Comparison of ENCODE assay signal across 27 cellular contexts in genomic region chr12:58359084-58359483, GRCh38.
DNase-seq lines count a peak whose midpoint lies in the region; ATAC-seq, FAIRE-seq and TF ChIP-seq lines count a peak whose summit lies in the region.
"Had no signal": no experiment of that assay in that cellular context is flagged by ENCODE, and none has a peak within 500 bp of the region (broad histone marks: within the 10 kb centered on the region; RNA-seq: fewer than 3 reads in every experiment).

No MANE protein-coding gene starts in this region.

- no peak overlapping the region for H3K4me3 ChIP-seq in hepatocyte
- H3K4me3 ChIP-seq: BLaER1, HAP-1, prostate gland had no signal

- no peaks in the 10 kb centered on the region for H3K9me3 ChIP-seq in hepatocyte (ENCODE audit: low read depth)
- H3K9me3 ChIP-seq: Caco-2, HAP-1, neutrophil, prostate gland had no signal

- peak overlapping the region; percentile 53 for H3K27ac ChIP-seq in hepatocyte
- H3K27ac ChIP-seq: BLaER1, neutrophil, prostate gland had no signal

- intact Hi-C loops in left ventricle myocardium superior (cut with micrococcal nuclease) (no loop called here), left cardiac atrium (cut with DNase I) (loop anchor here in 1 of 2 donors (10.0 kb wide), 1 partner anchor 176 kb away; no protein-coding TSS in a partner anchor)

- 59% methylated on average over 8 of the region's 8 CpGs for WGBS in hepatocyte (ENCODE audit: low lambda C conversion rate, missing lambda C conversion rate)

- H4K20me1 ChIP-seq in hepatocyte (ENCODE audit: insufficient read depth, poor library complexity, severe bottlenecking) = no peaks in the 10 kb centered on the region
- H4K20me1 ChIP-seq: BLaER1 had no signal

- peak overlapping the region; percentile 44 for H3K4me2 ChIP-seq in hepatocyte
- H3K4me2 ChIP-seq: BLaER1 had no signal

- no peak for FAIRE-seq in RCC 7860 (lab: Jason Lieb, UNC)
- FAIRE-seq: frontal cortex, urothelium cell line had no signal

- H3K36me3 ChIP-seq in hepatocyte (replicated peaks; ENCODE audit: insufficient read depth, low read depth) = no peaks in the 10 kb centered on the region
- H3K36me3 ChIP-seq: BLaER1, HAP-1, neutrophil, prostate gland had no signal

- H3K4me1 ChIP-seq in hepatocyte (ENCODE audit: insufficient read depth) = peaks cover 21% of the 10 kb centered on the region
- H3K4me1 ChIP-seq: BLaER1, Caco-2, prostate gland had no signal

- ATAC-seq in left ventricle myocardium superior = no peak
- no peak for ATAC-seq in left cardiac atrium
- ATAC-seq: activated T-cell treated with anti-CD3 and anti-CD28 coated beads, Interleukin-2, amount 50 U/mL, for 4 hours; left lobe of liver had no signal

- no peaks in the 10 kb centered on the region for H3K27me3 Mint-ChIP-seq in chondrocyte (ENCODE audit: low read depth)

- H2AFZ ChIP-seq in hepatocyte = no peak overlapping the region

- H3K27ac Mint-ChIP-seq in chondrocyte (ENCODE audit: unreplicated experiment) = peak overlapping the region; percentile 79

- no peaks in the 10 kb centered on the region for H3K36me3 Mint-ChIP-seq in chondrocyte (ENCODE audit: low read depth)

- no peaks in the 10 kb centered on the region for H3K9me2 ChIP-seq in hepatocyte (replicated peaks; ENCODE audit: insufficient read depth)

- TF ChIP-seq CTCF in chondrocyte (IDR thresholded peaks at IDR 0.05) = no peak
- no peak for TF ChIP-seq CTCF in hepatocyte (IDR thresholded peaks at IDR 0.05; ENCODE audit: poor library complexity)

- DNase-seq in left ventricle myocardium superior = peak; percentile 34
- no peak for DNase-seq in left cardiac atrium
- DNase-seq in chondrocyte (ENCODE audit: low spot score) = no peak
- DNase-seq in hepatocyte (ENCODE audit: low spot score) = peak; percentile 35
- DNase-seq in NCI-H526 (lab: John Stamatoyannopoulos, UW) = no peak
- DNase-seq in RCC 7860 (ENCODE audit: low spot score) = no peak
- no peak for DNase-seq in SHP77 treated with DMSO at 0.1 percent for 48 hours (lab: John Stamatoyannopoulos, UW)
- DNase-seq in stimulated activated CD4-positive, alpha-beta T cell treated with anti-CD3 and anti-CD28 coated beads, Interleukin-4, amount 100 ng/mL, for 1 hour = no peak
- DNase-seq: activated CD4-positive, alpha-beta T cell treated with anti-CD3 and anti-CD28 coated beads, Interleukin-2, amount 50 U/mL, for 1 hour; activated gamma-delta T cell treated with Interleukin-2 at 50 U/mL for 16 hours; activated T-cell treated with anti-CD3 and anti-CD28 coated beads, Interleukin-2, amount 50 U/mL, for 4 hours; Caco-2; GDM1; NCI-H1105; NCI-H2029; NCI-H226; NCI-H748 treated with DMSO at 0.1 percent for 48 hours; stimulated activated naive CD4-positive, alpha-beta T cell treated with Interleukin-2 at 50 U/mL for 16 hours; T-helper 9 cell had no signal

- H3K79me2 ChIP-seq in hepatocyte = no peaks in the 10 kb centered on the region

- H3K4me1 Mint-ChIP-seq in chondrocyte (ENCODE audit: low read depth) = peaks cover 27% of the 10 kb centered on the region
- H3K4me1 Mint-ChIP-seq: central memory CD8-positive, alpha-beta T cell had no signal

- H3K4me3 Mint-ChIP-seq in chondrocyte (ENCODE audit: unreplicated experiment) = no peak overlapping the region
- H3K4me3 Mint-ChIP-seq: activated T-cell treated with anti-CD3 and anti-CD28 coated beads, Interleukin-2, amount 50 U/mL, for 4 hours; central memory CD8-positive, alpha-beta T cell had no signal

- H3K9me3 Mint-ChIP-seq in chondrocyte (ENCODE audit: low read depth) = no peaks in the 10 kb centered on the region
- H3K9me3 Mint-ChIP-seq: activated T-cell treated with anti-CD3 and anti-CD28 coated beads, Interleukin-2, amount 50 U/mL, for 4 hours; central memory CD8-positive, alpha-beta T cell had no signal

- H3K27me3 ChIP-seq in hepatocyte = no peaks in the 10 kb centered on the region
- H3K27me3 ChIP-seq: BLaER1, neutrophil had no signal

Comparison
In these comparisons a context has a peak if more than half of its experiments do, and no peak if none do; other contexts are left out.
1. DNase-seq: peak in left ventricle myocardium superior (single experiment) and hepatocyte (single experiment); none in left cardiac atrium (single experiment), chondrocyte (single experiment), NCI-H526 (0 of 2), RCC 7860 (single experiment), SHP77 treated with DMSO at 0.1 percent for 48 hours (single experiment) and stimulated activated CD4-positive, alpha-beta T cell treated with anti-CD3 and anti-CD28 coated beads, Interleukin-4, amount 100 ng/mL, for 1 hour (single experiment).